Comparison of ENCODE assay signal across 12 cellular contexts in genomic region chr1:101174722-101175121, GRCh38.
DNase-seq lines count a peak whose midpoint lies in the region; ATAC-seq and TF ChIP-seq lines count a peak whose summit lies in the region.
"Had no signal": no experiment of that assay in that cellular context is flagged by ENCODE, and none has a peak within 500 bp of the region (broad histone marks: within the 10 kb centered on the region; RNA-seq: fewer than 3 reads in every experiment).

No MANE protein-coding gene starts in this region.

- POLR2A ChIA-PET in WTC11 (lab: Charles Lee) = no interaction called here

- H3K4me3 Mint-ChIP-seq in GM23338 (no peak overlapping the region), WTC11 (no peak overlapping the region)
- H3K4me3 Mint-ChIP-seq: CD14-positive monocyte; stimulated activated effector memory CD8-positive, alpha-beta T cell treated with anti-CD3 and anti-CD28 coated beads, Interleukin-12 subunit alpha, Interleukin-12 subunit beta, amount 100 ng/mL, for 72 hours had no signal

- H2AFZ ChIP-seq in ACC112 (ENCODE audit: low read length, unreplicated experiment) = peak overlapping the region; percentile 51
- no peak overlapping the region for H2AFZ ChIP-seq in GM23338

- no peak for ATAC-seq in GM23338
- ATAC-seq in WTC11 = peak; percentile 41; the same call in 1 of the 2 replicates
- ATAC-seq: stimulated activated effector memory CD8-positive, alpha-beta T cell treated with anti-CD3 and anti-CD28 coated beads, Interleukin-12 subunit alpha, Interleukin-12 subunit beta, amount 100 ng/mL, for 72 hours had no signal

- peak overlapping the region; percentile 71 for H3K27ac ChIP-seq in ACC112 (ENCODE audit: low read depth, low read length)
- H3K27ac ChIP-seq in GM23338 (ENCODE audit: low read depth) = no peak overlapping the region

- H3K27me3 ChIP-seq in ACC112 (ENCODE audit: insufficient read depth, low read length) = no peaks in the 10 kb centered on the region
- H3K27me3 ChIP-seq in GM23338 (ENCODE audit: insufficient read depth) = no peaks in the 10 kb centered on the region

- H3K36me3 ChIP-seq in ACC112 (ENCODE audit: insufficient read depth, low read length) (no peaks in the 10 kb centered on the region), GM23338 (ENCODE audit: insufficient read depth) (no peaks in the 10 kb centered on the region)

- H3K4me3 ChIP-seq in ACC112 (ENCODE audit: low read depth, low read length) (no peak overlapping the region), GM23338 (no peak overlapping the region), fibroblast of villous mesenchyme (ENCODE audit: low read depth, low read length) (no peak overlapping the region)

- H3K4me1 Mint-ChIP-seq in GM23338 = no peaks in the 10 kb centered on the region
- no peaks in the 10 kb centered on the region for H3K4me1 Mint-ChIP-seq in WTC11

- intact Hi-C loops in head of caudate nucleus (cut with DNase I) = no loop called here

- DNase-seq in GM23338 (ENCODE audit: low spot score) (peak; percentile 27), WTC11 (ENCODE audit: low spot score) (no peak), fibroblast of villous mesenchyme (ENCODE audit: low read depth) (peak; percentile 9), NOMO-1 treated with DMSO at 0.1 percent for 48 hours (lab: John Stamatoyannopoulos, UW; ENCODE audit: unreplicated experiment) (no peak), head of caudate nucleus (no peak), GOT3 (lab: John Stamatoyannopoulos, UW) (no peak)
- no peak for DNase-seq in activated CD4-positive, CD25-positive, alpha-beta regulatory T cell (lab: John Stamatoyannopoulos, UW)
- DNase-seq: NCI-H187; stimulated activated CD4-positive, alpha-beta T cell treated with anti-CD3 and anti-CD28 coated beads, Interleukin-15, amount 100 ng/mL, for 24 hours had no signal

- CTCF ChIA-PET in WTC11 (lab: Charles Lee) = interaction anchor here (1.0 kb wide), 1 partner anchor 64 kb away, joined by 3 read pairs; no protein-coding TSS in a partner anchor

- H3K4me2 ChIP-seq in GM23338 = no peak overlapping the region

- H3K9me3 Mint-ChIP-seq in GM23338 (no peaks in the 10 kb centered on the region), WTC11 (no peaks in the 10 kb centered on the region)

- H3K9me2 ChIP-seq in GM23338 (ENCODE audit: insufficient read depth) = no peaks in the 10 kb centered on the region

- TF ChIP-seq CTCF in GM23338 (conservative IDR thresholded peaks at IDR 0.05; ENCODE audit: low read depth in 2 of 2) (no peak), WTC11 (IDR thresholded peaks at IDR 0.05) (no peak), fibroblast of villous mesenchyme (IDR thresholded peaks at IDR 0.05; ENCODE audit: insufficient read depth, low read depth, low read length) (no peak)

- no peaks in the 10 kb centered on the region for H3F3A ChIP-seq in GM23338 (replicated peaks; ENCODE audit: low read depth)

- H3K4me1 ChIP-seq in ACC112 (ENCODE audit: control insufficient read depth, insufficient read depth, low read length, unreplicated experiment) (peaks cover 24% of the 10 kb centered on the region), GM23338 (ENCODE audit: insufficient read depth) (no peaks in the 10 kb centered on the region)

- H4K20me1 ChIP-seq in GM23338 (replicated peaks; ENCODE audit: insufficient read depth) = no peaks in the 10 kb centered on the region

- H3K79me2 ChIP-seq in ACC112 (ENCODE audit: control insufficient read depth, insufficient read depth, low read length, unreplicated experiment) (no peaks in the 10 kb centered on the region), GM23338 (replicated peaks; ENCODE audit: insufficient read depth) (no peaks in the 10 kb centered on the region)

- H3K27ac Mint-ChIP-seq in GM23338 = no peak overlapping the region
- H3K27ac Mint-ChIP-seq in WTC11 = no peak overlapping the region
- H3K27ac Mint-ChIP-seq: CD14-positive monocyte; stimulated activated effector memory CD8-positive, alpha-beta T cell treated with anti-CD3 and anti-CD28 coated beads, Interleukin-12 subunit alpha, Interleukin-12 subunit beta, amount 100 ng/mL, for 72 hours had no signal

- H3K27me3 Mint-ChIP-seq in GM23338 (ENCODE audit: insufficient read depth, low read depth, poor library complexity) (no peaks in the 10 kb centered on the region), WTC11 (ENCODE audit: low read depth) (no peaks in the 10 kb centered on the region)

- H3K36me3 Mint-ChIP-seq in GM23338 (ENCODE audit: low read depth) (no peaks in the 10 kb centered on the region), WTC11 (no peaks in the 10 kb centered on the region)
- H3K36me3 Mint-ChIP-seq: CD14-positive monocyte had no signal

TF ChIP-seq in GM23338, 12 proteins besides CTCF, POLR2A, EP300 and RAD21:
- no peak for TF ChIP-seq NANOG (IDR thresholded peaks at IDR 0.05; ENCODE audit: borderline replicate concordance)
- no peak for TF ChIP-seq CREB1 (CRISPR knock-in tag; IDR thresholded peaks at IDR 0.05; ENCODE audit: low read depth)
- TF ChIP-seq, protein P1, sequence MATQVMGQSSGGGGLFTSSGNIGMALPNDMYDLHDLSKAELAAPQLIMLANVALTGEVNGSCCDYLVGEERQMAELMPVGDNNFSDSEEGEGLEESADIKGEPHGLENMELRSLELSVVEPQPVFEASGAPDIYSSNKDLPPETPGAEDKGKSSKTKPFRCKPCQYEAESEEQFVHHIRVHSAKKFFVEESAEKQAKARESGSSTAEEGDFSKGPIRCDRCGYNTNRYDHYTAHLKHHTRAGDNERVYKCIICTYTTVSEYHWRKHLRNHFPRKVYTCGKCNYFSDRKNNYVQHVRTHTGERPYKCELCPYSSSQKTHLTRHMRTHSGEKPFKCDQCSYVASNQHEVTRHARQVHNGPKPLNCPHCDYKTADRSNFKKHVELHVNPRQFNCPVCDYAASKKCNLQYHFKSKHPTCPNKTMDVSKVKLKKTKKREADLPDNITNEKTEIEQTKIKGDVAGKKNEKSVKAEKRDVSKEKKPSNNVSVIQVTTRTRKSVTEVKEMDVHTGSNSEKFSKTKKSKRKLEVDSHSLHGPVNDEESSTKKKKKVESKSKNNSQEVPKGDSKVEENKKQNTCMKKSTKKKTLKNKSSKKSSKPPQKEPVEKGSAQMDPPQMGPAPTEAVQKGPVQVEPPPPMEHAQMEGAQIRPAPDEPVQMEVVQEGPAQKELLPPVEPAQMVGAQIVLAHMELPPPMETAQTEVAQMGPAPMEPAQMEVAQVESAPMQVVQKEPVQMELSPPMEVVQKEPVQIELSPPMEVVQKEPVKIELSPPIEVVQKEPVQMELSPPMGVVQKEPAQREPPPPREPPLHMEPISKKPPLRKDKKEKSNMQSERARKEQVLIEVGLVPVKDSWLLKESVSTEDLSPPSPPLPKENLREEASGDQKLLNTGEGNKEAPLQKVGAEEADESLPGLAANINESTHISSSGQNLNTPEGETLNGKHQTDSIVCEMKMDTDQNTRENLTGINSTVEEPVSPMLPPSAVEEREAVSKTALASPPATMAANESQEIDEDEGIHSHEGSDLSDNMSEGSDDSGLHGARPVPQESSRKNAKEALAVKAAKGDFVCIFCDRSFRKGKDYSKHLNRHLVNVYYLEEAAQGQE (IDR thresholded peaks at IDR 0.05; ENCODE audit: unreplicated experiment) = no peak
- TF ChIP-seq EZH2phosphoT487 (IDR thresholded peaks at IDR 0.05; ENCODE audit: unreplicated experiment) = no peak
- no peak for TF ChIP-seq POLR2AphosphoS5 (IDR thresholded peaks at IDR 0.05; ENCODE audit: low read depth)
- no peak for TF ChIP-seq JUNB (IDR thresholded peaks at IDR 0.05; ENCODE audit: unreplicated experiment)
- TF ChIP-seq ZNF331 (CRISPR knock-in tag; IDR thresholded peaks at IDR 0.05; ENCODE audit: low read depth) = no peak
TF ChIP-seq in GM23338: peak in this region for 0.

TF ChIP-seq in WTC11, 78 proteins besides CTCF, POLR2A, EP300 and RAD21 (continues in another document):
- TF ChIP-seq MYBL2 (CRISPR knock-in tag; IDR thresholded peaks at IDR 0.05) (no peak), ZNF425 (CRISPR knock-in tag; conservative IDR thresholded peaks at IDR 0.05) (no peak), FOXP1 (CRISPR knock-in tag; IDR thresholded peaks at IDR 0.05; ENCODE audit: borderline replicate concordance) (no peak), ATF3 (CRISPR knock-in tag; conservative IDR thresholded peaks at IDR 0.05) (no peak), ZNF317 (CRISPR knock-in tag; IDR thresholded peaks at IDR 0.05; ENCODE audit: borderline replicate concordance, low read depth) (no peak), CBFB (CRISPR knock-in tag; IDR thresholded peaks at IDR 0.05; ENCODE audit: low read depth) (no peak), ZNF396 (CRISPR knock-in tag; IDR thresholded peaks at IDR 0.05; ENCODE audit: borderline replicate concordance) (no peak), ZSCAN18 (CRISPR knock-in tag; IDR thresholded peaks at IDR 0.05) (no peak), ZNF423 (CRISPR knock-in tag; IDR thresholded peaks at IDR 0.05) (no peak)

Comparison
In these comparisons a context has a peak if more than half of its experiments do, and no peak if none do; other contexts are left out.
1. DNase-seq: peak in GM23338 (single experiment) and fibroblast of villous mesenchyme (single experiment); none in WTC11 (single experiment), NOMO-1 treated with DMSO at 0.1 percent for 48 hours (single experiment), activated CD4-positive, CD25-positive, alpha-beta regulatory T cell (0 of 4), head of caudate nucleus (0 of 42) and GOT3 (single experiment).